17 cellular contexts compared by ENCODE assay signal in genomic region chr3:101999177-101999778, GRCh38.
DNase-seq lines count a peak whose midpoint lies in the region; ATAC-seq, FAIRE-seq and TF ChIP-seq lines count a peak whose summit lies in the region.
"Had no signal": no experiment of that assay in that cellular context is flagged by ENCODE, and none has a peak within 500 bp of the region (broad histone marks: within the 10 kb centered on the region; RNA-seq: fewer than 3 reads in every experiment).

No MANE protein-coding gene starts in this region.

- H3K4me3 ChIP-seq in keratinocyte (ENCODE audit: control insufficient read depth in 2 of 3, extremely low read depth in 1 of 3, insufficient read depth in 2 of 3, low read depth in 1 of 3, low read length in 3 of 3) (no peak overlapping the region), skeletal muscle cell (ENCODE audit: low read depth, low read length) (no peak overlapping the region)

- no peaks in the 10 kb centered on the region for H3K36me3 ChIP-seq in keratinocyte (ENCODE audit: control insufficient read depth in 2 of 2, extremely low read depth in 1 of 2, insufficient read depth in 2 of 2, low read length in 2 of 2)

- H3K9me3 ChIP-seq in keratinocyte (ENCODE audit: control insufficient read depth, low read depth, low read length): no peaks in the 10 kb centered on the region

- no peak overlapping the region for H3K9ac ChIP-seq in keratinocyte (ENCODE audit: control insufficient read depth, extremely low read depth, insufficient read depth, low read length)

- FAIRE-seq in RCC 7860 (lab: Jason Lieb, UNC): peak; percentile 91
- FAIRE-seq in keratinocyte (lab: Jason Lieb, UNC): no peak
- FAIRE-seq: small intestine had no signal

- H3K79me2 ChIP-seq in keratinocyte (ENCODE audit: control insufficient read depth, insufficient read depth, low read length): no peaks in the 10 kb centered on the region

- H3K9me1 ChIP-seq in keratinocyte (ENCODE audit: control insufficient read depth, extremely low read depth, insufficient read depth, low read length): no peaks in the 10 kb centered on the region

- H3K4me2 ChIP-seq in keratinocyte (ENCODE audit: control insufficient read depth, extremely low read depth, insufficient read depth, low read depth, low read length): no peak overlapping the region

- TF ChIP-seq CTCF in keratinocyte (optimal IDR thresholded peaks at IDR 0.05 in 1 of 3, IDR thresholded peaks at IDR 0.05 in 1 of 3, conservative IDR thresholded peaks at IDR 0.05 in 1 of 3; ENCODE audit: extremely low read depth in 1 of 3, insufficient read depth in 2 of 3, low read length in 3 of 3): no peak

- H3K4me1 ChIP-seq in keratinocyte (ENCODE audit: control insufficient read depth, extremely low read depth, insufficient read depth, low read length): peaks cover 32% of the 10 kb centered on the region

- peak overlapping the region; percentile 30 for H2AFZ ChIP-seq in keratinocyte (ENCODE audit: control insufficient read depth, low read length)

- no peak overlapping the region for H3K27ac ChIP-seq in keratinocyte (ENCODE audit: control insufficient read depth, insufficient read depth, low read length)

- H3K27me3 ChIP-seq in keratinocyte (ENCODE audit: control insufficient read depth, extremely low read depth, insufficient read depth, low read length): no peaks in the 10 kb centered on the region

- dilution Hi-C loops in keratinocyte (cut with MboI; ENCODE audit: extremely low pct_ligation_motif_present, low sequenced_read_pairs): no loop called here

- DNase-seq in EH (ENCODE audit: low read depth): peak; percentile 55
- DNase-seq in RCC 7860 (ENCODE audit: low spot score): peak; percentile 69
- DNase-seq in keratinocyte (ENCODE audit: low read depth, low spot score): no peak
- DNase-seq in skeletal muscle cell (ENCODE audit: low read depth): peak; percentile 69
- no peak for DNase-seq in stimulated activated CD4-positive, alpha-beta T cell treated with anti-CD3 and anti-CD28 coated beads, Interleukin-15, amount 100 ng/mL, for 24 hours
- DNase-seq: ACHN; activated effector memory CD4-positive, alpha-beta T cell treated with anti-CD3 and anti-CD28 coated beads, Interleukin-2, amount 50 U/mL, for 16 hours; naive thymus-derived CD4-positive, alpha-beta T cell; NCI-H1417 treated with DMSO at 0.1 percent for 48 hours; NCI-H2171; NCI-H526 treated with DMSO at 0.1 percent for 48 hours; posterior cingulate gyrus; SHP77; small intestine had no signal

- ATAC-seq in HG03521 (IDR thresholded peaks at IDR 0.05; ENCODE audit: unreplicated experiment) (no peak), GM19455 (IDR thresholded peaks at IDR 0.05; ENCODE audit: unreplicated experiment) (no peak), GM21737 (IDR thresholded peaks at IDR 0.05; ENCODE audit: unreplicated experiment) (no peak)
- ATAC-seq: naive thymus-derived CD4-positive, alpha-beta T cell had no signal

- H4K20me1 ChIP-seq in keratinocyte (ENCODE audit: control insufficient read depth, extremely low read depth, insufficient read depth, low read length): no peaks in the 10 kb centered on the region

Comparison
In these comparisons a context has a peak if more than half of its experiments do, and no peak if none do; other contexts are left out.
1. DNase-seq: peak in EH (single experiment), RCC 7860 (single experiment) and skeletal muscle cell (single experiment); none in keratinocyte (single experiment) and stimulated activated CD4-positive, alpha-beta T cell treated with anti-CD3 and anti-CD28 coated beads, Interleukin-15, amount 100 ng/mL, for 24 hours (single experiment).